27 cellular contexts compared by ENCODE assay signal in the genomic region with DNA sequence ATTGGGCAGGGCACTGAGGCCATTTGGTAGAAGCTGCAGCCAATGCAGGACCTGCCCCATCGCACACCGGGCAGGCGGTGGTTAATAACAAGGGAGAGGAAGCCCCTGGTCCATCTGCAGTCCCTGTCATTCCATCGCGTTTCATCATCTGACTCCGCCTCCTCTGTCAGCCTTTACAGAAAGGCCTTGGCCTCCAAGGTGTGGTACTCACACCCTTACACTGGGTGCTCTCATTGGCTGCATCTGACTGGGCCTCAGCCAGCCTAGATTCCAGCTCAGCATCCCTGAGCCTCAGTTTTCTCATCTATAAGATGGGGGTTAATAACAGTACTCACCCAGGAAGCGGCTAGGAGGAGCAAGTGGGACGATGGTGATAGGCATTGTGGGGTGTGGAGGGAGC. TPM values are rescaled to one million over a fixed set of nuclear protein-coding genes. Genes with fewer than 3 reads are reported as not detected.
"Had no signal": no experiment of that assay in that cellular context is flagged by ENCODE, and none has a peak within 500 bp of the region (broad histone marks: within the 10 kb centered on the region; RNA-seq: fewer than 3 reads in every experiment).

No MANE protein-coding gene starts in this region.

- H3K4me2 ChIP-seq: PC-9 had no signal

- H2AFZ ChIP-seq: PC-9 had no signal

- H3K27ac Mint-ChIP-seq: activated CD4-positive, alpha-beta memory T cell treated with anti-CD3 and anti-CD28 coated beads, Interleukin-2, amount 10 ng/mL, durations not matched to agents 7 days and 5 days; activated CD4-positive, alpha-beta T cell treated with anti-CD3 and anti-CD28 coated beads for 36 hours; activated naive CD4-positive, alpha-beta T cell treated with anti-CD3 and anti-CD28 coated beads, Interleukin-2, amount 10 ng/mL, durations not matched to agents 7 days and 5 days; activated naive CD8-positive, alpha-beta T cell treated with anti-CD3 and anti-CD28 coated beads for 36 hours; activated T-helper 17 cell treated with anti-CD3 and anti-CD28 coated beads, Interleukin-2, amount 50 U/mL, for 72 hours had no signal

- H3K27ac ChIP-seq: PC-9, SK-N-MC, VCaP had no signal

- H3K4me1 Mint-ChIP-seq: activated T-helper 17 cell treated with anti-CD3 and anti-CD28 coated beads, Interleukin-2, amount 50 U/mL, for 72 hours had no signal

- H3K9me3 Mint-ChIP-seq: activated CD4-positive, alpha-beta memory T cell treated with anti-CD3 and anti-CD28 coated beads, Interleukin-2, amount 10 ng/mL, durations not matched to agents 7 days and 5 days; activated naive CD4-positive, alpha-beta T cell treated with anti-CD3 and anti-CD28 coated beads, Interleukin-2, amount 10 ng/mL, durations not matched to agents 7 days and 5 days; activated naive CD8-positive, alpha-beta T cell treated with anti-CD3 and anti-CD28 coated beads for 36 hours; activated T-helper 17 cell treated with anti-CD3 and anti-CD28 coated beads, Interleukin-2, amount 50 U/mL, for 72 hours had no signal

- H3K4me3 Mint-ChIP-seq: activated CD4-positive, alpha-beta memory T cell treated with anti-CD3 and anti-CD28 coated beads, Interleukin-2, amount 10 ng/mL, durations not matched to agents 7 days and 5 days; activated CD4-positive, alpha-beta T cell treated with anti-CD3 and anti-CD28 coated beads for 36 hours; activated naive CD4-positive, alpha-beta T cell treated with anti-CD3 and anti-CD28 coated beads, Interleukin-2, amount 10 ng/mL, durations not matched to agents 7 days and 5 days; activated naive CD8-positive, alpha-beta T cell treated with anti-CD3 and anti-CD28 coated beads for 36 hours; activated T-helper 17 cell treated with anti-CD3 and anti-CD28 coated beads, Interleukin-2, amount 50 U/mL, for 72 hours had no signal

- H3K4me3 ChIP-seq: PC-9, SK-N-MC had no signal

- H3K36me3 Mint-ChIP-seq: activated naive CD4-positive, alpha-beta T cell treated with anti-CD3 and anti-CD28 coated beads, Interleukin-2, amount 10 ng/mL, durations not matched to agents 7 days and 5 days; activated naive CD8-positive, alpha-beta T cell treated with anti-CD3 and anti-CD28 coated beads for 36 hours had no signal

- ATAC-seq: activated CD4-positive, alpha-beta T cell treated with anti-CD3 and anti-CD28 coated beads for 36 hours; activated T-helper 17 cell treated with anti-CD3 and anti-CD28 coated beads, Interleukin-2, amount 50 U/mL, for 72 hours had no signal

- DNase-seq: activated CD4-positive, alpha-beta memory T cell treated with anti-CD3 and anti-CD28 coated beads, Interleukin-2, amount 10 ng/mL, durations not matched to agents 7 days and 5 days; activated CD4-positive, alpha-beta T cell treated with anti-CD3 and anti-CD28 coated beads for 36 hours; activated CD4-positive, alpha-beta T cell treated with anti-CD3 and anti-CD28 coated beads, Interleukin-2, amount 50 U/mL, for 1 hour; activated gamma-delta T cell; activated naive CD4-positive, alpha-beta T cell treated with anti-CD3 and anti-CD28 coated beads, Interleukin-2, amount 10 ng/mL, durations not matched to agents 7 days and 5 days; activated naive CD8-positive, alpha-beta T cell treated with anti-CD3 and anti-CD28 coated beads for 36 hours; activated T-cell treated with anti-CD3 and anti-CD28 coated beads for 4 hours; activated T-cell treated with anti-CD3 and anti-CD28 coated beads, Interleukin-2, amount 50 U/mL, for 48 hours; cerebellar nuclear complex; KG1; NCI-H1092 treated with DMSO at 0.1 percent for 48 hours; NCI-H1417 treated with DMSO at 0.1 percent for 48 hours; NCI-H1694; NCI-H2029 treated with DMSO at 0.1 percent for 48 hours; NCI-H345; NCI-H510A; NCI-H526 treated with DMSO at 0.1 percent for 48 hours; NCI-H82; PC-9; SIG-M5; T-helper 1 cell had no signal

RNA-seq across cellular contexts. Expression of a gene that starts 14.7 kb away (rescaled TPM):
- total RNA-seq: activated CD8-positive, alpha-beta memory T cell treated with anti-CD3 and anti-CD28 coated beads for 36 hours; MCF 10A; T-helper 2 cell treated with Interferon-gamma antibody and Interleukin-4, amounts not matched to agents 100 ng/mL and 5 ng/mL, for 36 hours had no signal

RNA-seq across cellular contexts. Expression of a gene that starts 53.9 kb away (rescaled TPM):
- total RNA-seq: PC-9 had no signal
